13 cellular contexts compared by ENCODE assay signal in genomic region chr2:234960091-234961088, GRCh38. TPM values are rescaled to one million over a fixed set of nuclear protein-coding genes. Genes with fewer than 3 reads are reported as not detected.
DNase-seq lines count a peak whose midpoint lies in the region; ATAC-seq and TF ChIP-seq lines count a peak whose summit lies in the region.
"Had no signal": no experiment of that assay in that cellular context is flagged by ENCODE, and none has a peak within 500 bp of the region (broad histone marks: within the 10 kb centered on the region; RNA-seq: fewer than 3 reads in every experiment).

No MANE protein-coding gene starts in this region.

- TF ChIP-seq EP300 in stomach (IDR thresholded peaks at IDR 0.05): no peak

- POLR2A ChIA-PET in WTC11 (lab: Charles Lee): no interaction called here

- WGBS in stomach, 5 donors: 62 to 72% (median 65%) methylated on average over 14 of the region's 14 CpGs

- H3K9me3 Mint-ChIP-seq in WTC11: no peaks in the 10 kb centered on the region

- H3K27me3 Mint-ChIP-seq in WTC11 (ENCODE audit: low read depth): no peaks in the 10 kb centered on the region

- peak overlapping the region; percentile 79 for H3K27ac Mint-ChIP-seq in WTC11

- H3K4me1 ChIP-seq in stomach: peaks cover 8 to 67% (median 35%) of the 10 kb centered on the region in 4 donors

- CTCF ChIA-PET in WTC11 (lab: Charles Lee): no interaction called here

- intact Hi-C loops in stomach (cut with DNase I; ENCODE audit: low total_unique reads): no loop called here

- H3K4me1 Mint-ChIP-seq in WTC11: peaks cover 71% of the 10 kb centered on the region

- DNase-seq in NCI-H2196 (lab: John Stamatoyannopoulos, UW; ENCODE audit: unreplicated experiment) (peak; percentile 22), NCI-H2196 treated with DMSO at 0.1 percent for 48 hours (lab: John Stamatoyannopoulos, UW; ENCODE audit: unreplicated experiment) (no peak), WTC11 (ENCODE audit: low spot score) (no peak), stomach (no peak), NCI-H1694 treated with DMSO at 0.1 percent for 48 hours (lab: John Stamatoyannopoulos, UW) (no peak), A172 (ENCODE audit: low spot score) (no peak)
- DNase-seq: ACHN; activated CD8-positive, alpha-beta memory T cell treated with anti-CD3 and anti-CD28 coated beads, Interleukin-2, amount 50 U/mL, for 48 hours had no signal

- TF ChIP-seq POLR2A in stomach (IDR thresholded peaks at IDR 0.05): no peak
- no peak for TF ChIP-seq POLR2A in GM18505 (IDR thresholded peaks at IDR 0.05; ENCODE audit: borderline replicate concordance, extremely low read depth, insufficient read depth, insufficient read length)

- ATAC-seq in WTC11: no peak
- ATAC-seq in GM18505 (IDR thresholded peaks at IDR 0.05; ENCODE audit: unreplicated experiment): no peak

- no peak for TF ChIP-seq CTCF in WTC11 (IDR thresholded peaks at IDR 0.05)
- TF ChIP-seq CTCF in stomach (IDR thresholded peaks at IDR 0.05): no peak

- no peak overlapping the region for H3K4me3 Mint-ChIP-seq in WTC11

- H3K27ac ChIP-seq in layer of hippocampus (ENCODE audit: low read depth, low read length): peak overlapping the region; percentile 63
- H3K27ac ChIP-seq in stomach: peak overlapping the region in 3 of 5 donors; percentile 11 to 43 (median 34)
- H3K27ac ChIP-seq: hepatocyte, neutrophil, tibial artery had no signal

- H3K4me3 ChIP-seq in stomach: no peak overlapping the region
- H3K4me3 ChIP-seq: hepatocyte, tibial artery had no signal

- H3K27me3 ChIP-seq in layer of hippocampus (ENCODE audit: control insufficient read depth, insufficient read depth, low read length) (no peaks in the 10 kb centered on the region), stomach (no peaks in the 10 kb centered on the region)
- H3K27me3 ChIP-seq: hepatocyte, tibial artery had no signal

- H3K36me3 ChIP-seq in stomach: no peaks in the 10 kb centered on the region
- H3K36me3 ChIP-seq: neutrophil, tibial artery had no signal

- H3K36me3 Mint-ChIP-seq in WTC11: no peaks in the 10 kb centered on the region

- H3K9me3 ChIP-seq in stomach: no peaks in the 10 kb centered on the region
- H3K9me3 ChIP-seq: neutrophil, tibial artery had no signal

TF ChIP-seq in WTC11, 78 proteins besides CTCF, POLR2A, EP300 and RAD21:
- TF ChIP-seq E2F4 (CRISPR knock-in tag; IDR thresholded peaks at IDR 0.05; ENCODE audit: borderline replicate concordance, low read depth) (no peak), PRRX2 (CRISPR knock-in tag; IDR thresholded peaks at IDR 0.05) (no peak), MYBL2 (CRISPR knock-in tag; IDR thresholded peaks at IDR 0.05) (no peak), ZNF423 (CRISPR knock-in tag; IDR thresholded peaks at IDR 0.05) (no peak), MLX (CRISPR knock-in tag; IDR thresholded peaks at IDR 0.05) (no peak), ATF6 (CRISPR knock-in tag; IDR thresholded peaks at IDR 0.05) (no peak), TP53 (CRISPR knock-in tag; IDR thresholded peaks at IDR 0.05) (no peak), SMAD3 (CRISPR knock-in tag; IDR thresholded peaks at IDR 0.05; ENCODE audit: borderline replicate concordance) (no peak), ZMAT4 (CRISPR knock-in tag; IDR thresholded peaks at IDR 0.05) (no peak), STAT6 (CRISPR knock-in tag; conservative IDR thresholded peaks at IDR 0.05; ENCODE audit: low read depth) (no peak), ZNF317 (CRISPR knock-in tag; IDR thresholded peaks at IDR 0.05; ENCODE audit: borderline replicate concordance, low read depth) (no peak), ZNF416 (CRISPR knock-in tag; IDR thresholded peaks at IDR 0.05) (no peak), ZNF425 (CRISPR knock-in tag; conservative IDR thresholded peaks at IDR 0.05) (no peak), ERG (CRISPR knock-in tag; IDR thresholded peaks at IDR 0.05) (no peak)

RNA-seq across cellular contexts. Expression of gene SH3BP4, which starts 8.6 kb away (rescaled TPM):
- total RNA-seq in WTC11 (2021) (31.1 to 44.4 TPM (median 32.6 TPM) in 3 replicates), stomach (10 to 100 TPM; 12.8 to 54.0 (median 41.5) TPM)
- 10 to 100 TPM; 10.2 to 20.0 (median 17.6) TPM for polyA plus RNA-seq in stomach
- total RNA-seq in A172 (2014; rRNA removed; shearing (Covaris generic)): 53.3 and 56.4 TPM in 2 replicates
